In the genomic region with DNA sequence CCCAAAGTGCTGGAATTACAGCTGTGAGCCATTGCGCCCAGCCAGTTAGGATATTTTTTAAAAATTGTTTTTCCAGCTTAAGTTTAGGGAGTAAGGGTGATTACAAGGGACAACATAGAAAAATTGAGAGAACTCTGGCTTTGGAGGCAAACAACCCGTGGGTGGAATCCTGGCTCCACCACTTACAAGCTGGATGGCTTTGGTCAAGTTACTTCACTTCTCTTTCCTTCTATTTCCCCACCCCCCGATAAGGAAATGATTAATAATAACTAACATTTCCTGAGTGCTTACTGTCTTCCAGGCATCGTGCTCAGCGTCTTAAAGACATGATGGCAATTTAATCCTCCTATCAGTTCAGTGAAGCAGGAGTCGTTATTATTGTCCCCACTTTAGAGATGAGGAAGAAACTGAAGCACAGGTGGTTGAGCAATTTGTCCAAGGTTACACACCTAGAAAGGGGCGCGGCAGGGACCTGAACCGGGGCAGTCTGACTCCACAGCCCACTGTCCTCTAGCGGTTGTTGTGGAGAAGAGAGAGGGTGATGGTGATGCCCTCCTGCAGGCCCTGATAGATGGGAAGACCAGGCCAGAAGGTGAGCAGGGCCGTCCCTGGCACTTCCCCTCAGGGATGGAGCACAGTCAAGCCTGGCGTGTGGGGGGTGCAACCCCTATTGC, we compare ENCODE assay signal across 13 cellular contexts. TPM values are rescaled to one million over a fixed set of nuclear protein-coding genes. Genes with fewer than 3 reads are reported as not detected.
A peak's percentile ranks its signal among the peaks of the same experiment; 100 is the strongest.
DNase-seq lines count a peak whose midpoint lies in the region; TF ChIP-seq lines count a peak whose summit lies in the region.
"Had no signal": no experiment of that assay in that cellular context is flagged by ENCODE, and none has a peak within 500 bp of the region (broad histone marks: within the 10 kb centered on the region; RNA-seq: fewer than 3 reads in every experiment).

No MANE protein-coding gene starts in this region.

- H3K9me3 Mint-ChIP-seq in activated CD4-positive, alpha-beta T cell treated with anti-CD3 and anti-CD28 coated beads, Interleukin-2, amount 10 ng/mL, durations not matched to agents 24 days and 14 days: no peaks in the 10 kb centered on the region
- H3K9me3 Mint-ChIP-seq: activated CD8-positive, alpha-beta T cell treated with anti-CD3 and anti-CD28 coated beads for 36 hours; GM23338 had no signal

- TF ChIP-seq CTCF in WERI-Rb-1 (IDR thresholded peaks at IDR 0.05; ENCODE audit: low read depth, low read length): no peak

- H3K27ac Mint-ChIP-seq in activated CD4-positive, alpha-beta T cell treated with anti-CD3 and anti-CD28 coated beads, Interleukin-2, amount 10 ng/mL, durations not matched to agents 24 days and 14 days: no peak overlapping the region
- H3K27ac Mint-ChIP-seq: activated CD8-positive, alpha-beta T cell treated with anti-CD3 and anti-CD28 coated beads for 36 hours; GM23338 had no signal

- peaks cover 7% of the 10 kb centered on the region for H3K27me3 Mint-ChIP-seq in activated CD4-positive, alpha-beta T cell treated with anti-CD3 and anti-CD28 coated beads, Interleukin-2, amount 10 ng/mL, durations not matched to agents 24 days and 14 days

- no peak overlapping the region for H3K4me3 ChIP-seq in WERI-Rb-1 (ENCODE audit: low read depth, low read length)
- H3K4me3 ChIP-seq: GM23338, skin epidermis, upper lobe of left lung had no signal

- intact Hi-C loops in activated CD4-positive, alpha-beta T cell treated with anti-CD3 and anti-CD28 coated beads, Interleukin-2, amount 10 ng/mL, durations not matched to agents 24 days and 14 days (cut with micrococcal nuclease): no loop called here

- H3K36me3 Mint-ChIP-seq in activated CD4-positive, alpha-beta T cell treated with anti-CD3 and anti-CD28 coated beads, Interleukin-2, amount 10 ng/mL, durations not matched to agents 24 days and 14 days (ENCODE audit: low read depth): no peaks in the 10 kb centered on the region

- no peaks in the 10 kb centered on the region for H3K9me3 ChIP-seq in WERI-Rb-1 (ENCODE audit: severe bottlenecking)
- H3K9me3 ChIP-seq: upper lobe of left lung had no signal

- H3K4me1 Mint-ChIP-seq in activated CD4-positive, alpha-beta T cell treated with anti-CD3 and anti-CD28 coated beads, Interleukin-2, amount 10 ng/mL, durations not matched to agents 24 days and 14 days: no peaks in the 10 kb centered on the region
- H3K4me1 Mint-ChIP-seq: GM23338 had no signal

- H3K4me3 Mint-ChIP-seq in activated CD4-positive, alpha-beta T cell treated with anti-CD3 and anti-CD28 coated beads, Interleukin-2, amount 10 ng/mL, durations not matched to agents 24 days and 14 days: no peak overlapping the region
- H3K4me3 Mint-ChIP-seq: activated CD8-positive, alpha-beta T cell treated with anti-CD3 and anti-CD28 coated beads for 36 hours; GM23338 had no signal

- no peaks in the 10 kb centered on the region for H3K36me3 ChIP-seq in WERI-Rb-1
- H3K36me3 ChIP-seq: upper lobe of left lung had no signal

- H3K27ac ChIP-seq in WERI-Rb-1: no peak overlapping the region
- H3K27ac ChIP-seq: upper lobe of left lung had no signal

- DNase-seq in HT-29 (ENCODE audit: low spot score): peak; percentile 19
- DNase-seq in dermis blood vessel endothelial cell: peak; percentile 59
- peak; percentile 28 for DNase-seq in non-pigmented ciliary epithelial cell (ENCODE audit: low read depth)
- no peak for DNase-seq in NCI-H2081 treated with DMSO at 0.1 percent for 48 hours (lab: John Stamatoyannopoulos, UW)
- DNase-seq in activated CD4-positive, alpha-beta T cell treated with anti-CD3 and anti-CD28 coated beads, Interleukin-2, amount 10 ng/mL, durations not matched to agents 24 days and 14 days: no peak
- DNase-seq in WERI-Rb-1: no peak
- DNase-seq: activated CD8-positive, alpha-beta T cell treated with anti-CD3 and anti-CD28 coated beads for 36 hours; NCI-H187 treated with DMSO at 0.1 percent for 48 hours; T-helper 1 cell; upper lobe of left lung had no signal

- no peaks in the 10 kb centered on the region for H3K27me3 ChIP-seq in WERI-Rb-1 (ENCODE audit: insufficient read depth, low read depth, severe bottlenecking)
- H3K27me3 ChIP-seq: upper lobe of left lung had no signal

RNA-seq across cellular contexts. Expression of gene FAIM2, which starts 16.7 kb away (rescaled TPM):
- total RNA-seq in HT-29 (2014; rRNA removed; shearing (Covaris generic)): 0.58 and 0.63 TPM in 2 replicates
- not detected in 2 replicates for total RNA-seq in dermis blood vessel endothelial cell
- total RNA-seq in activated CD4-positive, alpha-beta T cell treated with anti-CD3 and anti-CD28 coated beads, Interleukin-2, amount 10 ng/mL, durations not matched to agents 24 days and 14 days: 0.30 and 0.54 TPM in 2 replicates

RNA-seq across cellular contexts. Expression of gene AQP2, which starts 30.2 kb away (rescaled TPM):
- total RNA-seq in HT-29 (2014; rRNA removed; shearing (Covaris generic)): 0.10 and 0.21 TPM in 2 replicates
- total RNA-seq in dermis blood vessel endothelial cell: not detected in 2 replicates
- not detected in 2 replicates for total RNA-seq in activated CD4-positive, alpha-beta T cell treated with anti-CD3 and anti-CD28 coated beads, Interleukin-2, amount 10 ng/mL, durations not matched to agents 24 days and 14 days
- total RNA-seq: activated CD8-positive, alpha-beta T cell treated with anti-CD3 and anti-CD28 coated beads for 36 hours; mucosa of gallbladder had no signal

RNA-seq across cellular contexts. Expression of gene AQP5, which starts 41.3 kb away (rescaled TPM):
- total RNA-seq in HT-29 (2014; rRNA removed; shearing (Covaris generic)): 109 and 110 TPM in 2 replicates
- 0.47 and 1.4 TPM in 2 replicates for total RNA-seq in dermis blood vessel endothelial cell
- total RNA-seq in activated CD4-positive, alpha-beta T cell treated with anti-CD3 and anti-CD28 coated beads, Interleukin-2, amount 10 ng/mL, durations not matched to agents 24 days and 14 days: not detected in 2 replicates
- total RNA-seq: activated CD8-positive, alpha-beta T cell treated with anti-CD3 and anti-CD28 coated beads for 36 hours had no signal

RNA-seq across cellular contexts. Expression of gene AQP6, which starts 52.4 kb away (rescaled TPM):
- total RNA-seq in HT-29 (2014; rRNA removed; shearing (Covaris generic)): 1.8 and 2.0 TPM in 2 replicates
- 0.05 TPM in 1 of 2 replicates, not detected in the other for total RNA-seq in dermis blood vessel endothelial cell
- total RNA-seq in activated CD4-positive, alpha-beta T cell treated with anti-CD3 and anti-CD28 coated beads, Interleukin-2, amount 10 ng/mL, durations not matched to agents 24 days and 14 days: not detected in 2 replicates
- total RNA-seq: activated CD8-positive, alpha-beta T cell treated with anti-CD3 and anti-CD28 coated beads for 36 hours; GM23338 had no signal

Comparison
In these comparisons a context has a peak if more than half of its experiments do, and no peak if none do; other contexts are left out.
1. DNase-seq: peak in HT-29 (single experiment), dermis blood vessel endothelial cell (single experiment) and non-pigmented ciliary epithelial cell (single experiment); none in NCI-H2081 treated with DMSO at 0.1 percent for 48 hours (single experiment), activated CD4-positive, alpha-beta T cell treated with anti-CD3 and anti-CD28 coated beads, Interleukin-2, amount 10 ng/mL, durations not matched to agents 24 days and 14 days (single experiment) and WERI-Rb-1 (single experiment).
2. RNA of gene AQP5, which starts 41.3 kb away (total RNA-seq): 109 to 110 TPM in HT-29; 0.47 to 1.4 TPM in dermis blood vessel endothelial cell and not detected in activated CD4-positive, alpha-beta T cell treated with anti-CD3 and anti-CD28 coated beads, Interleukin-2, amount 10 ng/mL, durations not matched to agents 24 days and 14 days; every median in the first group is over 10 times any median in the second.